11 cellular contexts compared by ENCODE assay signal in genomic region chr12:6915789-6916285, GRCh38. TPM values are rescaled to one million over a fixed set of nuclear protein-coding genes. Genes with fewer than 3 reads are reported as not detected.
DNase-seq lines count a peak whose midpoint lies in the region; ATAC-seq and TF ChIP-seq lines count a peak whose summit lies in the region.
"Had no signal": no experiment of that assay in that cellular context is flagged by ENCODE, and none has a peak within 500 bp of the region (broad histone marks: within the 10 kb centered on the region; RNA-seq: fewer than 3 reads in every experiment).

No MANE protein-coding gene starts in this region.

- H3K4me3 Mint-ChIP-seq in brain, result peak overlapping the region; percentile 91 to 97 (median 95)
- H3K4me3 Mint-ChIP-seq in nephron progenitor cell, result peak overlapping the region; percentile 93

- H3K4me1 ChIP-seq in BE2C (peaks cover 3% of the 10 kb centered on the region; the same call in 1 of the 2 replicates), HEK293 (ENCODE audit: control insufficient read depth, insufficient read depth, low read length) (peaks cover 7% of the 10 kb centered on the region), breast epithelium (peaks cover 0 to 5% of the 10 kb centered on the region in 2 donors)

- H3K27me3 ChIP-seq in BE2C, result no peaks in the 10 kb centered on the region
- H3K27me3 ChIP-seq in breast epithelium, result no peaks in the 10 kb centered on the region

- H3K4me3 ChIP-seq in BE2C (ENCODE audit: low read depth, low read length) (peak overlapping the region; percentile 90), HEK293 (ENCODE audit: low read depth, low read length) (no peak overlapping the region), breast epithelium (peak overlapping the region in 1 of 3 donors; percentile 87)

- H3K27me3 Mint-ChIP-seq in brain, result peaks cover 3% of the 10 kb centered on the region
- peaks cover 20% of the 10 kb centered on the region for H3K27me3 Mint-ChIP-seq in nephron progenitor cell (ENCODE audit: low read depth, poor library complexity)

- H3K4me1 Mint-ChIP-seq in brain, result peaks cover 61% of the 10 kb centered on the region
- peaks cover 60% of the 10 kb centered on the region for H3K4me1 Mint-ChIP-seq in nephron progenitor cell

- H3K9me3 Mint-ChIP-seq in brain (peaks cover 0 to 3% (median 0%) of the 10 kb centered on the region in 5 experiments), nephron progenitor cell (no peaks in the 10 kb centered on the region)

- H3K27ac ChIP-seq in HEK293 (ENCODE audit: extremely low read depth, low read depth, low read length) (no peak overlapping the region), breast epithelium (peak overlapping the region in 1 of 2 donors; percentile 93)

- CTCF ChIA-PET in HEK293 (lab: Yijun Ruan, JAX), result no interaction called here

- POLR2A ChIA-PET in HEK293 (lab: Yijun Ruan, JAX), result interaction anchor here (1.0 kb wide), 1 partner anchor 47 kb away, joined by 3 read pairs; no protein-coding TSS in a partner anchor

- no peak for TF ChIP-seq POLR2A in breast epithelium (IDR thresholded peaks at IDR 0.05)

- intact Hi-C loops in breast epithelium (cut with DNase I; ENCODE audit: low total_unique reads), result no loop called here

- H3K9me3 ChIP-seq in BE2C (no peaks in the 10 kb centered on the region), HEK293 (ENCODE audit: control insufficient read depth, insufficient read depth, low read depth, low read length) (no peaks in the 10 kb centered on the region), breast epithelium (no peaks in the 10 kb centered on the region)

- no peak for TF ChIP-seq CTCF in BE2C (IDR thresholded peaks at IDR 0.05; ENCODE audit: low read depth, low read length)
- TF ChIP-seq CTCF in HEK293 (tag by site-specific recombination; IDR thresholded peaks at IDR 0.05), result no peak
- TF ChIP-seq CTCF in brain (conservative IDR thresholded peaks at IDR 0.05), result no peak
- TF ChIP-seq CTCF in nephron progenitor cell (IDR thresholded peaks at IDR 0.05), result no peak
- no peak for TF ChIP-seq CTCF in breast epithelium (IDR thresholded peaks at IDR 0.05)

- ATAC-seq in HG02973 (IDR thresholded peaks at IDR 0.05; ENCODE audit: unreplicated experiment), result no peak
- ATAC-seq in HG03460 (IDR thresholded peaks at IDR 0.05; ENCODE audit: unreplicated experiment), result no peak

- H3K27ac Mint-ChIP-seq in brain (peak overlapping the region; percentile 91 to 100 (median 96)), nephron progenitor cell (no peak overlapping the region)

- H3K36me3 Mint-ChIP-seq in brain (peaks cover 51% of the 10 kb centered on the region), nephron progenitor cell (ENCODE audit: low read depth) (peaks cover 20% of the 10 kb centered on the region)

- DNase-seq in BE2C (no peak), nephron progenitor cell (no peak), breast epithelium (ENCODE audit: low spot score in 2 of 2) (no peak)
- no peak for DNase-seq in activated CD4-positive, CD25-positive, alpha-beta regulatory T cell (lab: John Stamatoyannopoulos, UW)
- DNase-seq: kidney glomerular epithelial cell had no signal

- H3K36me3 ChIP-seq in BE2C, result peaks cover 27% of the 10 kb centered on the region
- H3K36me3 ChIP-seq in HEK293 (ENCODE audit: control insufficient read depth in 2 of 2, insufficient read depth in 1 of 2, low read length in 2 of 2), result peaks cover 15 to 39% of the 10 kb centered on the region in 2 experiments; a peak in 2 of 3 replicates
- H3K36me3 ChIP-seq in breast epithelium, result no peaks in the 10 kb centered on the region

TF ChIP-seq in HEK293, 187 proteins besides CTCF, POLR2A, EP300 and RAD21:
- no peak for TF ChIP-seq ZNF514 (tag by site-specific recombination; IDR thresholded peaks at IDR 0.05)
- TF ChIP-seq SP3 (tag by site-specific recombination; IDR thresholded peaks at IDR 0.05), result peak; percentile 37; the same call in 1 of the 2 replicates

RNA-seq across cellular contexts. Expression of gene ENO2, which starts 1.5 kb away (rescaled TPM):
- 443 TPM for polyA plus RNA-seq in BE2C (2012; ENCODE audit: insufficient read depth, insufficient read length, low read depth)
- 553 TPM for polyA plus RNA-seq in brain (ENCODE audit: insufficient read depth, low read depth, low replicate concordance)
- total RNA-seq in breast epithelium, result 10 to 100 TPM in 2 of 3 donors, 1 to 10 TPM in 1; 5.0 to 16.1 (median 11.1) TPM

RNA-seq across cellular contexts. Expression of gene LRRC23, which starts 11.2 kb away (rescaled TPM):
- polyA plus RNA-seq in BE2C (2012; ENCODE audit: insufficient read depth, insufficient read length, low read depth), result 8.9 TPM
- polyA plus RNA-seq in brain (ENCODE audit: insufficient read depth, low read depth, low replicate concordance), result 19.3 TPM
- 10 to 100 TPM in 2 of 3 donors, 1 to 10 TPM in 1; 7.4 to 15.4 (median 10.8) TPM for total RNA-seq in breast epithelium

RNA-seq across cellular contexts. Expression of gene ATN1, which starts 11.9 kb away (rescaled TPM):
- 276 TPM for polyA plus RNA-seq in BE2C (2012; ENCODE audit: insufficient read depth, insufficient read length, low read depth)
- polyA plus RNA-seq in brain (ENCODE audit: insufficient read depth, low read depth, low replicate concordance), result 221 TPM
- total RNA-seq in breast epithelium, result 10 to 100 TPM; 57.9 to 96.4 (median 59.7) TPM

RNA-seq across cellular contexts. Expression of gene RNU7-1, which starts 27.8 kb away (rescaled TPM):
- not detected for polyA plus RNA-seq in BE2C (2012; ENCODE audit: insufficient read depth, insufficient read length, low read depth)
- polyA plus RNA-seq in brain (ENCODE audit: insufficient read depth, low read depth, low replicate concordance), result not detected
- not detected for total RNA-seq in breast epithelium
- total RNA-seq: HT1080, renal cortical epithelial cell had no signal

RNA-seq across cellular contexts. Expression of gene C12orf57, which starts 28.0 kb away (rescaled TPM):
- polyA plus RNA-seq in BE2C (2012; ENCODE audit: insufficient read depth, insufficient read length, low read depth), result 616 TPM
- 619 TPM for polyA plus RNA-seq in brain (ENCODE audit: insufficient read depth, low read depth, low replicate concordance)
- 100 to 1,000 TPM; 515 to 824 (median 547) TPM for total RNA-seq in breast epithelium
